Comparison of ENCODE assay signal across 8 cellular contexts in genomic region chr11:44911031-44911814, GRCh38.
DNase-seq lines count a peak whose midpoint lies in the region; ATAC-seq and TF ChIP-seq lines count a peak whose summit lies in the region.

No MANE protein-coding gene starts in this region.

- no peak for ATAC-seq in HG03442 (IDR thresholded peaks at IDR 0.05; ENCODE audit: unreplicated experiment)

- DNase-seq in HUDEP-2 (lab: John Stamatoyannopoulos, UW; ENCODE audit: unreplicated experiment in 76 of 76) (peak in 73 of 76 experiments; percentile 21 to 94 (median 77)), NOMO-1 treated with DMSO at 0.1 percent for 48 hours (lab: John Stamatoyannopoulos, UW; ENCODE audit: unreplicated experiment) (peak; percentile 61), epidermal melanocyte (ENCODE audit: insufficient read length, low spot score) (peak; percentile 88), midbrain (lab: John Stamatoyannopoulos, UW) (peak; percentile 94)
- DNase-seq in activated CD8-positive, alpha-beta memory T cell treated with anti-CD3 and anti-CD28 coated beads for 48 hours (ENCODE audit: low read depth in 2 of 3, low spot score in 2 of 3) = peak; percentile 38 to 88 (median 81)
- DNase-seq in stimulated activated CD8-positive, alpha-beta memory T cell treated with anti-CD3 and anti-CD28 coated beads, Interleukin-2, amount 100 ng/mL, for 48 hours (ENCODE audit: low read depth in 2 of 2) = peak; percentile 59 to 78

- peak; percentile 61 for TF ChIP-seq CTCF in GM12874 (IDR thresholded peaks at IDR 0.05; ENCODE audit: insufficient read depth, low read depth, low read length)
